ENCODE assay signal across 8 cellular contexts in the genomic region with DNA sequence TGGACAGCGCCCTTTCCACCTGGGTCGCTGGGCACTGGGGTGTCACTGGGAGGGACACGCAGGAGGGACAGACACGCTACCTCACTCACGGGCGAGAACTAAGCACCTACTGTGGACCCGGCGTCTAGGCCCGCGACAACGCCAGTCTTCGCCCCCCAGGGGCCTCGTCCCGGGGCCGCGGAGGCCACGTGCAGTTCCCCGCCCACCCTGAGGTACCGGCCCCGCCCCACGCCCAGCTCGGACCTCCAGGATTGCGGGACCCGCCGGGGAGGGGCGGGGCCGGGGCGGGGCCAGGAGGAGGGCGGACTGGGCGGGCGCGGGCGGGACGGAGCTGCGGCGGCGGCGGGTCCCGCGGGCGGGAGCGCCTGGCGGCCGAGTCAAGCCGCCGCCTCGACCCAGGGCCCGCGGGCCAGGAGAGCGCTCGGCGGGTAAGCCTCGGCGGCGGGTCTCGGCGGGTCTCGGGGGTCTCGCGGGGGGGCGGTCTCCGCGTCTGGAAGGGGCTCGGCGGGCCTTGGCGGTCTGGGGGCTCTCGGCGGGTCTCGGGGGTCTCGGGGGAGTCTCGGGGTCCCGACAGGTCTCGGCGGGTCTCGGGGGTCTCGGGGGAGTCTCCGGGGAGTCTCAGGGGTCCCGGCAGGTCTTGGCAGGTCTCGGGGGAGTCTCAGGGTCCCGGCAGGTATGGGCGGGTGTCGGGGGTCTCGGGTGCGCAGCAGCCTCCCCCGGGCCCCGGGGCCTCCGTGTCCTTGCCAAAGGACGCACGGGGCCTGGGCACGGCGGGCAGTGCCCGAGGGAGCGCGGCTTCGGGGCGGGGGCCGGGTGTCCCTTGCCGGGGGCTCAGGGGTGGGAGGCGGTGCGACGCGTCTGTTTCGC. TPM values are rescaled to one million over a fixed set of nuclear protein-coding genes. Genes with fewer than 3 reads are reported as not detected.
DNase-seq lines count a peak whose midpoint lies in the region; ATAC-seq and TF ChIP-seq lines count a peak whose summit lies in the region.

A gene with protein sequence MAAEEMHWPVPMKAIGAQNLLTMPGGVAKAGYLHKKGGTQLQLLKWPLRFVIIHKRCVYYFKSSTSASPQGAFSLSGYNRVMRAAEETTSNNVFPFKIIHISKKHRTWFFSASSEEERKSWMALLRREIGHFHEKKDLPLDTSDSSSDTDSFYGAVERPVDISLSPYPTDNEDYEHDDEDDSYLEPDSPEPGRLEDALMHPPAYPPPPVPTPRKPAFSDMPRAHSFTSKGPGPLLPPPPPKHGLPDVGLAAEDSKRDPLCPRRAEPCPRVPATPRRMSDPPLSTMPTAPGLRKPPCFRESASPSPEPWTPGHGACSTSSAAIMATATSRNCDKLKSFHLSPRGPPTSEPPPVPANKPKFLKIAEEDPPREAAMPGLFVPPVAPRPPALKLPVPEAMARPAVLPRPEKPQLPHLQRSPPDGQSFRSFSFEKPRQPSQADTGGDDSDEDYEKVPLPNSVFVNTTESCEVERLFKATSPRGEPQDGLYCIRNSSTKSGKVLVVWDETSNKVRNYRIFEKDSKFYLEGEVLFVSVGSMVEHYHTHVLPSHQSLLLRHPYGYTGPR (plus strand): TSS at position 375 of the 867 bp plus-strand sequence. CDS start 27,533 bp downstream, outside the sequence.

- no peaks in the 10 kb centered on the region for H3K27me3 ChIP-seq in WERI-Rb-1 (ENCODE audit: insufficient read depth, low read depth, severe bottlenecking)

- no peaks in the 10 kb centered on the region for H3K9me3 Mint-ChIP-seq in IgD-negative memory B cell
- H3K9me3 Mint-ChIP-seq in dendritic cell treated with granulocyte-macrophage colony-stimulating factor and Interleukin-4, amounts not matched to agents 40 ng/mL and 50 ng/mL, for 4 days: no peaks in the 10 kb centered on the region

- no peaks in the 10 kb centered on the region for H3K27me3 Mint-ChIP-seq in IgD-negative memory B cell
- H3K27me3 Mint-ChIP-seq in dendritic cell treated with granulocyte-macrophage colony-stimulating factor and Interleukin-4, amounts not matched to agents 40 ng/mL and 50 ng/mL, for 4 days: no peaks in the 10 kb centered on the region

- DNase-seq in GM10248 (ENCODE audit: extremely low spot score) (peak; percentile 88), WERI-Rb-1 (peak; percentile 89), left lobe of liver (ENCODE audit: low spot score) (peak; percentile 94), GF-D8 (lab: John Stamatoyannopoulos, UW) (no peak)
- DNase-seq in stimulated activated CD4-positive, alpha-beta T cell treated with anti-CD3 and anti-CD28 coated beads, Interleukin-4, amount 100 ng/mL, for 4 hours: peak; percentile 63 to 75

- intact Hi-C loops in dendritic cell treated with granulocyte-macrophage colony-stimulating factor and Interleukin-4, amounts not matched to agents 40 ng/mL and 50 ng/mL, for 4 days (cut with micrococcal nuclease): loop anchor here (1.0 kb wide), 1 partner anchor 8 kb away; no protein-coding TSS in a partner anchor

- H3K36me3 ChIP-seq in WERI-Rb-1: peaks cover 3% of the 10 kb centered on the region

- H3K36me3 Mint-ChIP-seq in IgD-negative memory B cell: peaks cover 1% of the 10 kb centered on the region
- H3K36me3 Mint-ChIP-seq in dendritic cell treated with granulocyte-macrophage colony-stimulating factor and Interleukin-4, amounts not matched to agents 40 ng/mL and 50 ng/mL, for 4 days (ENCODE audit: low read depth): peaks cover 48% of the 10 kb centered on the region

- POLR2A ChIA-PET in GM10248 (lab: Yijun Ruan, JAX): interaction anchor here (0.6 kb wide), 1 partner anchor 95 kb away, joined by 3 read pairs; no protein-coding TSS in a partner anchor

- peak; percentile 8 for TF ChIP-seq CTCF in GM10248 (IDR thresholded peaks at IDR 0.05; ENCODE audit: control extremely low read depth, extremely low read depth, low read depth, missing control alignments)
- TF ChIP-seq CTCF in WERI-Rb-1 (IDR thresholded peaks at IDR 0.05; ENCODE audit: low read depth, low read length): no peak

- H3K27ac ChIP-seq in WERI-Rb-1: peak within 1 kb of the TSS; percentile 50

- no peaks in the 10 kb centered on the region for H3K9me3 ChIP-seq in WERI-Rb-1 (ENCODE audit: severe bottlenecking)

- peak within 1 kb of the TSS; percentile 44 for H3K4me3 ChIP-seq in WERI-Rb-1 (ENCODE audit: low read depth, low read length)

- CTCF ChIA-PET in GM10248 (lab: Yijun Ruan, JAX): interaction anchor here (1.5 kb wide), 1 partner anchor 20 kb away, joined by 4 read pairs; no protein-coding TSS in a partner anchor

- peak within 1 kb of the TSS; percentile 87 to 94 (median 91) for H3K4me3 Mint-ChIP-seq in IgD-negative memory B cell
- peak within 1 kb of the TSS; percentile 88 for H3K4me3 Mint-ChIP-seq in dendritic cell treated with granulocyte-macrophage colony-stimulating factor and Interleukin-4, amounts not matched to agents 40 ng/mL and 50 ng/mL, for 4 days

- H3K27ac Mint-ChIP-seq in IgD-negative memory B cell: peak within 1 kb of the TSS; percentile 53 to 73 (median 60)
- H3K27ac Mint-ChIP-seq in dendritic cell treated with granulocyte-macrophage colony-stimulating factor and Interleukin-4, amounts not matched to agents 40 ng/mL and 50 ng/mL, for 4 days: peak within 1 kb of the TSS; percentile 94

- ATAC-seq in left lobe of liver: peak; percentile 57
- ATAC-seq in HG03196 (IDR thresholded peaks at IDR 0.05; ENCODE audit: unreplicated experiment): no peak

- H3K4me1 Mint-ChIP-seq in IgD-negative memory B cell: peaks cover 24 to 40% (median 29%) of the 10 kb centered on the region in 3 donors
- peaks cover 88% of the 10 kb centered on the region for H3K4me1 Mint-ChIP-seq in dendritic cell treated with granulocyte-macrophage colony-stimulating factor and Interleukin-4, amounts not matched to agents 40 ng/mL and 50 ng/mL, for 4 days (ENCODE audit: low read depth)

RNA-seq across cellular contexts. Expression of the gene that starts here (rescaled TPM):
- polyA plus RNA-seq in IgD-negative memory B cell: 22.7 TPM
- 59.8 TPM for total RNA-seq in left lobe of liver
